In the genomic region with DNA sequence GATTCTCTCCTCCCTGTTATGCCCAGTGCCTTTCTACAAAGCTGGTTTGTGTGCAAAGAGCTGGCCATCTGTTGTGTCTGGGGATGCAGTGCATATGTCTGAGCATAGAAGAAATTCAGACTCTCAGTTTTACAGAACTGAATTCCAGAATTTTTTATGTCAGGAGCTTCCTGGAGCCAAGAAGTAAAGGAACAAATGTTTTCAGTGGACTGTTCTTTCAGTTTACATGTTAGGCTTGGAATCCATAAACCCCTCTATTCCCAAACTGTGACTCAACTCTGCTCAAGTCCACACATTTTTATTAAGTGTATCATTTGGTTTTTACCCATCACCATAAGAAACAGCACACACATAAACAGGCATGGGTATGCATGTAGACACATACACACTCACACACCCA, we compare ENCODE assay signal across 14 cellular contexts.
DNase-seq lines count a peak whose midpoint lies in the region; ATAC-seq, FAIRE-seq and TF ChIP-seq lines count a peak whose summit lies in the region.
"Had no signal": no experiment of that assay in that cellular context is flagged by ENCODE, and none has a peak within 500 bp of the region (broad histone marks: within the 10 kb centered on the region; RNA-seq: fewer than 3 reads in every experiment).

No MANE protein-coding gene starts in this region.

- H3K4me3 ChIP-seq in breast epithelium, result no peak overlapping the region
- H3K4me3 ChIP-seq in mammary epithelial cell (replicated peaks in 1 of 3; ENCODE audit: insufficient read depth in 1 of 3, low read depth in 2 of 3, low read length in 3 of 3), result no peak overlapping the region
- no peak overlapping the region for H3K4me3 ChIP-seq in astrocyte (ENCODE audit: insufficient read depth, low read depth, low read length)
- no peak overlapping the region for H3K4me3 ChIP-seq in thoracic aorta
- no peak overlapping the region for H3K4me3 ChIP-seq in BE2C (ENCODE audit: low read depth, low read length)
- H3K4me3 ChIP-seq: GM12878 had no signal

- H3K9me3 ChIP-seq in breast epithelium (no peaks in the 10 kb centered on the region), mammary epithelial cell (replicated peaks; ENCODE audit: insufficient read depth, low read length) (peaks cover 3% of the 10 kb centered on the region), astrocyte (ENCODE audit: insufficient read depth, low read depth, low read length) (no peaks in the 10 kb centered on the region), thoracic aorta (no peaks in the 10 kb centered on the region), BE2C (peaks cover 2% of the 10 kb centered on the region; the same call in 1 of the 2 replicates)

- TF ChIP-seq POLR2A in breast epithelium (IDR thresholded peaks at IDR 0.05), result no peak

- H3K27ac Mint-ChIP-seq in astrocyte (ENCODE audit: unreplicated experiment), result peak overlapping the region; percentile 96
- H3K27ac Mint-ChIP-seq: naive thymus-derived CD8-positive, alpha-beta T cell had no signal

- H3K4me2 ChIP-seq in mammary epithelial cell (ENCODE audit: insufficient read depth, low read depth, low read length), result no peak overlapping the region
- peak overlapping the region; percentile 35 for H3K4me2 ChIP-seq in astrocyte (ENCODE audit: low read length)

- peak; percentile 64 for FAIRE-seq in astrocyte (lab: Jason Lieb, UNC)
- FAIRE-seq: GM12878, urothelium cell line had no signal

- CTCF ChIA-PET in mammary epithelial cell (lab: Charles Lee; ENCODE audit: low non-redundant PET), result no interaction called here

- H3K79me2 ChIP-seq in mammary epithelial cell (ENCODE audit: insufficient read depth, low read length) (no peaks in the 10 kb centered on the region), astrocyte (ENCODE audit: insufficient read depth, low read length) (no peaks in the 10 kb centered on the region)

- peak overlapping the region; percentile 83 to 88 for H3K27ac ChIP-seq in breast epithelium
- H3K27ac ChIP-seq in mammary epithelial cell (ENCODE audit: insufficient read depth, low read depth, low read length), result no peak overlapping the region
- peak overlapping the region; percentile 69 for H3K27ac ChIP-seq in astrocyte (ENCODE audit: low read depth, low read length)
- peak overlapping the region; percentile 83 to 90 for H3K27ac ChIP-seq in thoracic aorta

- ATAC-seq in thoracic aorta (ENCODE audit: insufficient number of reproducible peaks, low FRiP score, low read depth) (peak; percentile 53), HG03196 (IDR thresholded peaks at IDR 0.05; ENCODE audit: unreplicated experiment) (no peak)
- ATAC-seq: GM12878; HCT116; naive thymus-derived CD8-positive, alpha-beta T cell had no signal

- H3K9ac ChIP-seq in mammary epithelial cell (ENCODE audit: insufficient read depth, low read length) (no peak overlapping the region), astrocyte (ENCODE audit: low read length) (peak overlapping the region; percentile 22)

- no peak overlapping the region for H3K4me3 Mint-ChIP-seq in astrocyte (ENCODE audit: unreplicated experiment)
- H3K4me3 Mint-ChIP-seq: naive thymus-derived CD8-positive, alpha-beta T cell had no signal

- no TSS peak for BruUV-seq in mammary epithelial cell (replicated peaks; lab: Mats Ljungman, UMichigan)

- dilution Hi-C loops in mammary epithelial cell (cut with HindIII; ENCODE audit: low sequenced_read_pairs), result no loop called here

- no peaks in the 10 kb centered on the region for H3K36me3 Mint-ChIP-seq in astrocyte (ENCODE audit: low read depth, unreplicated experiment)
- H3K36me3 Mint-ChIP-seq: naive thymus-derived CD8-positive, alpha-beta T cell had no signal

- peaks cover 26% of the 10 kb centered on the region for H3K4me1 Mint-ChIP-seq in astrocyte (ENCODE audit: low read depth, unreplicated experiment)
- H3K4me1 Mint-ChIP-seq: naive thymus-derived CD8-positive, alpha-beta T cell had no signal

- H2AFZ ChIP-seq in mammary epithelial cell (ENCODE audit: low read depth, low read length) (no peak overlapping the region), astrocyte (ENCODE audit: low read depth, low read length) (no peak overlapping the region)

- no peaks in the 10 kb centered on the region for H3K4me1 ChIP-seq in breast epithelium
- no peaks in the 10 kb centered on the region for H3K4me1 ChIP-seq in mammary epithelial cell (ENCODE audit: insufficient read depth, low read length)
- H3K4me1 ChIP-seq in astrocyte (ENCODE audit: insufficient read depth, low read length), result peaks cover 16% of the 10 kb centered on the region
- peaks cover 20 to 34% of the 10 kb centered on the region in 2 donors for H3K4me1 ChIP-seq in thoracic aorta (ENCODE audit: control insufficient read depth in 1 of 2, low read depth in 2 of 2)
- no peaks in the 10 kb centered on the region for H3K4me1 ChIP-seq in BE2C

- H3K27me3 ChIP-seq in breast epithelium (no peaks in the 10 kb centered on the region), mammary epithelial cell (ENCODE audit: insufficient read depth, low read length) (no peaks in the 10 kb centered on the region), astrocyte (ENCODE audit: insufficient read depth, low read length) (no peaks in the 10 kb centered on the region), thoracic aorta (replicated peaks; ENCODE audit: insufficient read depth) (no peaks in the 10 kb centered on the region), BE2C (no peaks in the 10 kb centered on the region)

- H3K9me3 Mint-ChIP-seq in astrocyte (ENCODE audit: unreplicated experiment), result no peaks in the 10 kb centered on the region

- no peaks in the 10 kb centered on the region for H4K20me1 ChIP-seq in mammary epithelial cell (ENCODE audit: insufficient read depth, low read length)
- no peaks in the 10 kb centered on the region for H4K20me1 ChIP-seq in astrocyte (ENCODE audit: insufficient read depth, low read length)

- no peaks in the 10 kb centered on the region for H3K27me3 Mint-ChIP-seq in astrocyte (ENCODE audit: low read depth, unreplicated experiment)
- H3K27me3 Mint-ChIP-seq: naive thymus-derived CD8-positive, alpha-beta T cell had no signal

- intact Hi-C loops in breast epithelium (cut with DNase I; ENCODE audit: low total_unique reads) (no loop called here), mammary epithelial cell (cut with micrococcal nuclease) (loop anchor here (5.0 to 10.0 kb wide), 2 partner anchors 364 to 1472 kb away; a partner anchor contains a TSS)

- TF ChIP-seq CTCF in breast epithelium (IDR thresholded peaks at IDR 0.05) (no peak), mammary epithelial cell (conservative IDR thresholded peaks at IDR 0.05 in 1 of 2, IDR thresholded peaks at IDR 0.05 in 1 of 2; ENCODE audit: extremely low read depth in 1 of 2, insufficient read depth in 1 of 2, low read depth in 1 of 2, low read length in 2 of 2) (no peak), astrocyte (IDR thresholded peaks at IDR 0.05; ENCODE audit: insufficient read depth, low read depth, low read length) (no peak), thoracic aorta (IDR thresholded peaks at IDR 0.05) (no peak), BE2C (IDR thresholded peaks at IDR 0.05; ENCODE audit: low read depth, low read length) (no peak)

- no peaks in the 10 kb centered on the region for H3K36me3 ChIP-seq in breast epithelium
- no peaks in the 10 kb centered on the region for H3K36me3 ChIP-seq in mammary epithelial cell (ENCODE audit: insufficient read depth, low read length)
- H3K36me3 ChIP-seq in astrocyte (ENCODE audit: insufficient read depth, low read length), result no peaks in the 10 kb centered on the region
- no peaks in the 10 kb centered on the region for H3K36me3 ChIP-seq in thoracic aorta
- no peaks in the 10 kb centered on the region for H3K36me3 ChIP-seq in BE2C

- DNase-seq in breast epithelium (ENCODE audit: low spot score in 2 of 2) (no peak), mammary epithelial cell (no peak), astrocyte (ENCODE audit: low read depth) (peak; percentile 91), kidney tubule cell (ENCODE audit: low spot score) (peak; percentile 90), thoracic aorta (ENCODE audit: low spot score) (no peak), BE2C (no peak)
- DNase-seq in activated CD4-positive, alpha-beta T cell treated with anti-CD3 and anti-CD28 coated beads, Interleukin-2, amount 50 U/mL, for 1 hour, result no peak
- DNase-seq: naive thymus-derived CD8-positive, alpha-beta T cell; NCI-H187; T-helper 1 cell had no signal

- in situ Hi-C loops in mammary epithelial cell (cut with MboI; ENCODE audit: low sequenced_read_pairs in 2 of 2), result no loop called here

Comparison
In these comparisons a context has a peak if more than half of its experiments do, and no peak if none do; other contexts are left out.
1. DNase-seq: peak in astrocyte (single experiment) and kidney tubule cell (single experiment); none in breast epithelium (0 of 2), mammary epithelial cell (single experiment), thoracic aorta (single experiment), activated CD4-positive, alpha-beta T cell treated with anti-CD3 and anti-CD28 coated beads, Interleukin-2, amount 50 U/mL, for 1 hour (single experiment) and BE2C (single experiment).